ENCODE assay signal across 8 cellular contexts in the genomic region with DNA sequence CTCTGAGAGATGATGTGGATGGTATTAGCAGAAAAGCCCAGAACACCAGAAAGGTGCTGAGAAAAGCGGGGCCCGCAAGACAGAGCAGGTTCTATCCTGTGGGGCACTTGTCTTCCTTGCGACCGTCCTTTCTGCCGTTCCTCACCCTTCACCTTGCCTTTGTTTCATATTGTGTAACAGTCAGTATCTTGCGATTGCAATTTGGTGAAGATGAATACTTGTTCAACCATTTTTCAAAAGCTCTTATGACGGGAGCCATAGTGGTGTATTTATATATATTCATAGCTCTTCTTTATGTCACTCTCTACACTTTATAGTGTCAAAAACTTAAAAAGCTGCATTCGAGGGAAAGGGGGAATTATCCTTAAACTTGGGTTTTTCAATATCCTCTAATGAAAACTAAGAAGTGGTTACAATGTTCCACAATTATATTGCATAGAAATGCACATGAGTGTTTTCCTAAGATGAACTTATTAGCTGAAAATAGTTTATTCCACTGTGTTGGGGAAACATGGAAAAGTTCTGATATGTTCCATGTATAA. TPM values are rescaled to one million over a fixed set of nuclear protein-coding genes. Genes with fewer than 3 reads are reported as not detected.
DNase-seq lines count a peak whose midpoint lies in the region; ATAC-seq and TF ChIP-seq lines count a peak whose summit lies in the region.

No MANE protein-coding gene starts in this region.

- CTCF ChIA-PET in CD4-positive, alpha-beta T cell (lab: Charles Lee) = no interaction called here

- H3K4me1 Mint-ChIP-seq in CD4-positive, alpha-beta T cell (ENCODE audit: low read depth) = peaks cover 16% of the 10 kb centered on the region

- no peak for DNase-seq in CD4-positive, alpha-beta T cell
- no peak for DNase-seq in SJSA1 (ENCODE audit: low read depth in 1 of 2, low spot score in 2 of 2)
- no peak for DNase-seq in fibroblast of pulmonary artery (ENCODE audit: low read depth)
- no peak for DNase-seq in activated gamma-delta T cell (lab: John Stamatoyannopoulos, UW)
- no peak for DNase-seq in SHP77 treated with DMSO at 0.1 percent for 48 hours (lab: John Stamatoyannopoulos, UW)

- H3K9me3 ChIP-seq in CD4-positive, alpha-beta T cell (ENCODE audit: control insufficient read depth, low read length) = no peaks in the 10 kb centered on the region
- no peaks in the 10 kb centered on the region for H3K9me3 ChIP-seq in SJSA1 (replicated peaks)
- no peaks in the 10 kb centered on the region for H3K9me3 ChIP-seq in parathyroid adenoma (ENCODE audit: control insufficient read depth, low read length)

- H3K27me3 ChIP-seq in CD4-positive, alpha-beta T cell (ENCODE audit: control insufficient read depth, insufficient read depth, low read length) = peaks cover 48% of the 10 kb centered on the region
- peaks cover 9% of the 10 kb centered on the region; the same call in 1 of the 2 replicates for H3K27me3 ChIP-seq in SJSA1 (replicated peaks)
- H3K27me3 ChIP-seq in parathyroid adenoma (ENCODE audit: control insufficient read depth, insufficient read depth, low read length) = no peaks in the 10 kb centered on the region

- peaks cover 13% of the 10 kb centered on the region for H3K79me2 ChIP-seq in parathyroid adenoma

- ATAC-seq in CD4-positive, alpha-beta T cell (ENCODE audit: poor library complexity) = no peak
- ATAC-seq in HG02588 (IDR thresholded peaks at IDR 0.05; ENCODE audit: unreplicated experiment) = peak; percentile 32
- ATAC-seq in HG03565 (IDR thresholded peaks at IDR 0.05; ENCODE audit: unreplicated experiment) = no peak

- peak overlapping the region; percentile 95 for H2AFZ ChIP-seq in parathyroid adenoma

- intact Hi-C loops in CD4-positive, alpha-beta T cell (cut with DNase I, micrococcal nuclease) = no loop called here

- H3K27ac ChIP-seq in CD4-positive, alpha-beta T cell (ENCODE audit: low read depth, low read length) = no peak overlapping the region
- H3K27ac ChIP-seq in SJSA1 (no peak overlapping the region), parathyroid adenoma (peak overlapping the region; percentile 89)

- peaks cover 76% of the 10 kb centered on the region for H3K27me3 Mint-ChIP-seq in CD4-positive, alpha-beta T cell

- POLR2A ChIA-PET in CD4-positive, alpha-beta T cell (lab: Charles Lee) = no interaction called here

- no peaks in the 10 kb centered on the region for H3K4me1 ChIP-seq in SJSA1 (replicated peaks)
- H3K4me1 ChIP-seq in parathyroid adenoma = peaks cover 8% of the 10 kb centered on the region

- peak overlapping the region; percentile 40 for H3K9ac ChIP-seq in parathyroid adenoma

- H3K4me2 ChIP-seq in parathyroid adenoma (ENCODE audit: low read length) = peak overlapping the region; percentile 80

- TF ChIP-seq CTCF in CD4-positive, alpha-beta T cell (IDR thresholded peaks at IDR 0.05) = no peak
- no peak for TF ChIP-seq CTCF in fibroblast of pulmonary artery (IDR thresholded peaks at IDR 0.05; ENCODE audit: low read length, missing control alignments)
- TF ChIP-seq CTCF in parathyroid adenoma (IDR thresholded peaks at IDR 0.05) = no peak

- no peaks in the 10 kb centered on the region for H3K9me3 Mint-ChIP-seq in CD4-positive, alpha-beta T cell

- H3K36me3 Mint-ChIP-seq in CD4-positive, alpha-beta T cell (ENCODE audit: low read depth) = no peaks in the 10 kb centered on the region

- peak overlapping the region; percentile 28 for H3K4me3 ChIP-seq in SJSA1
- peak overlapping the region; percentile 58 for H3K4me3 ChIP-seq in fibroblast of pulmonary artery (replicated peaks; ENCODE audit: low read depth, low read length)
- H3K4me3 ChIP-seq in parathyroid adenoma (ENCODE audit: low read depth, low read length) = peak overlapping the region; percentile 79

- peak overlapping the region; percentile 70 for H3K4me3 Mint-ChIP-seq in CD4-positive, alpha-beta T cell

- no peak overlapping the region for H3K27ac Mint-ChIP-seq in CD4-positive, alpha-beta T cell

- no peaks in the 10 kb centered on the region for H3K36me3 ChIP-seq in SJSA1
- H3K36me3 ChIP-seq in parathyroid adenoma (ENCODE audit: control insufficient read depth, insufficient read depth, low read length) = no peaks in the 10 kb centered on the region

RNA-seq across cellular contexts. Expression of gene MAP3K13, which starts 0.8 kb away (rescaled TPM):
- 1 to 10 TPM; 4.3 to 5.7 TPM for total RNA-seq in CD4-positive, alpha-beta T cell
- total RNA-seq in SJSA1 (2014; rRNA removed; shearing (Covaris generic)) = 13.3 and 18.4 TPM in 2 replicates

Comparison
In these comparisons a context has a peak if more than half of its experiments do, and no peak if none do; other contexts are left out.
1. H3K4me3 ChIP-seq: peak in every context shown above with its lines; median percentile 79 in parathyroid adenoma; 58 in fibroblast of pulmonary artery; 28 in SJSA1.